Comparison of ENCODE assay signal across 8 cellular contexts in the genomic region with DNA sequence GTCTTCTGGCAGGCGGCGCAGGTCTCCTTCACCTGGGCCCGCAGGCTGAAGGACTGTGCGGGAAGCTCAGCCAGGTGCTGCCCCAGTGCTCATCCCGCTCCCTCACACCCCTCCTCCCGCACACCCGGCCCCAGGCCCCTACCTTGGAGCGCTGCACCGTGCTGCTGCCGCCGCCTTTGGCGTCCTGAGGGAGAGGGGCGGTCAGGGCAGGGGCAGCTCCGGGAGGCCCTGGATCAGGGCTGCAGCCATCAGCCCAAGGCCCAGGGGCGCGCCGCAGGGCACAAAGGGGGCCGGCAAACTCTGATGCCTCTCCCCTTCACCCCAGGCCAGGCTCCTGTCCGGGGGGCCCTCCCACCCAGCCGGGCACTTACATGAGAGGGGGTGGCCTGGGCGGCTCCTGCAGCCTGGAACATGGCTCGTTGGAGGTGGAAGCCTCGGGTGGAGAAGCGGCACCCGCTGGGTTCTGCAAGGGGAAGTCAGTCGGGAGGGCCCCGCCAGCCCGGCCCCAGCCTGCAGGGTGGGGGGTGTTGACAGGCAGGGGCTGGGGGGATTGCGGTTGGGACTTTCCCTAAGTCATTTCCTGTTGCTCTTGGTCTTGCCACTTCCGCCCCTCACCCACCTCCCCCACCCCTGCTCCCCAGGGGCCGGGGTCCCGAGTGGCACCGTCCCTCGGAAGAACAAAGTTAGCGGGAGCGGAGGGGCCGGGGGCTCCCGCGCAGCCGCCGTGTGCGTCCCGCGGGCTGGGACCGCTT. TPM values are rescaled to one million over a fixed set of nuclear protein-coding genes. Genes with fewer than 3 reads are reported as not detected.
A peak's percentile ranks its signal among the peaks of the same experiment; 100 is the strongest.
DNase-seq lines count a peak whose midpoint lies in the region; ATAC-seq and TF ChIP-seq lines count a peak whose summit lies in the region.

No MANE protein-coding gene starts in this region.

- POLR2A ChIA-PET in HEK293T (lab: Yijun Ruan, JAX): interaction anchor here (1.1 to 3.6 kb wide), 6 partner anchors 23 to 77 kb away, joined by 4 to 17 read pairs (median 6); partner anchors contain the start of genes CCDC47, DDX42 and MAP3K3

- CTCF ChIA-PET in HEK293T (lab: Yijun Ruan, JAX): interaction anchor here (1.1 to 1.2 kb wide), 2 partner anchors 23 to 121 kb away, joined by 3 to 5 read pairs; no protein-coding TSS in a partner anchor

- H3K4me3 ChIP-seq in GM08714 (ENCODE audit: low read length): peak overlapping the region; percentile 88
- peak overlapping the region; percentile 75 to 92 (median 80) for H3K4me3 ChIP-seq in Peyer's patch
- peak overlapping the region; percentile 79 for H3K4me3 ChIP-seq in cardiac muscle cell
- H3K4me3 ChIP-seq in rectal smooth muscle tissue (ENCODE audit: low read length): peak overlapping the region; percentile 64

- H3K27me3 Mint-ChIP-seq in activated T-helper 17 cell treated with anti-CD3 and anti-CD28 coated beads, Interleukin-2, amount 50 U/mL, for 72 hours: no peaks in the 10 kb centered on the region

- DNase-seq in Peyer's patch (peak; percentile 70 to 96 (median 95)), cardiac muscle cell (ENCODE audit: low read depth in 1 of 2, low spot score in 1 of 2) (peak in 1 of 2 donors; percentile 69), NCI-H187 treated with DMSO at 0.1 percent for 48 hours (lab: John Stamatoyannopoulos, UW) (no peak), HEK293T (ENCODE audit: extremely low spot score) (no peak)

- no peaks in the 10 kb centered on the region for H3K9me3 Mint-ChIP-seq in activated T-helper 17 cell treated with anti-CD3 and anti-CD28 coated beads, Interleukin-2, amount 50 U/mL, for 72 hours

- TF ChIP-seq POLR2A in Peyer's patch (IDR thresholded peaks at IDR 0.05): no peak

- H3K4me1 Mint-ChIP-seq in activated T-helper 17 cell treated with anti-CD3 and anti-CD28 coated beads, Interleukin-2, amount 50 U/mL, for 72 hours: peaks cover 41% of the 10 kb centered on the region

- H3K27ac Mint-ChIP-seq in activated T-helper 17 cell treated with anti-CD3 and anti-CD28 coated beads, Interleukin-2, amount 50 U/mL, for 72 hours: peak overlapping the region; percentile 91

- H3K9me3 ChIP-seq in Peyer's patch (no peaks in the 10 kb centered on the region), cardiac muscle cell (ENCODE audit: low read depth) (no peaks in the 10 kb centered on the region)

- peak overlapping the region; percentile 87 for H3K4me3 Mint-ChIP-seq in activated T-helper 17 cell treated with anti-CD3 and anti-CD28 coated beads, Interleukin-2, amount 50 U/mL, for 72 hours

- H3K27me3 ChIP-seq in Peyer's patch (no peaks in the 10 kb centered on the region), cardiac muscle cell (no peaks in the 10 kb centered on the region), rectal smooth muscle tissue (ENCODE audit: control insufficient read depth, insufficient read depth, low read length) (no peaks in the 10 kb centered on the region)

- no peak overlapping the region for H3K9ac ChIP-seq in rectal smooth muscle tissue (ENCODE audit: low read length)

- peak; percentile 24 for ATAC-seq in HG02623 (IDR thresholded peaks at IDR 0.05; ENCODE audit: unreplicated experiment)
- peak; percentile 4 for ATAC-seq in activated T-helper 17 cell treated with anti-CD3 and anti-CD28 coated beads, Interleukin-2, amount 50 U/mL, for 72 hours (replicated peaks)

- TF ChIP-seq CTCF in Peyer's patch (IDR thresholded peaks at IDR 0.05) (no peak), cardiac muscle cell (IDR thresholded peaks at IDR 0.05; ENCODE audit: low read depth, low read length) (no peak)

- peak overlapping the region; percentile 88 to 100 (median 94) for H3K27ac ChIP-seq in Peyer's patch
- no peak overlapping the region for H3K27ac ChIP-seq in cardiac muscle cell
- no peak overlapping the region for H3K27ac ChIP-seq in rectal smooth muscle tissue (ENCODE audit: low read depth, low read length)

- H3K36me3 ChIP-seq in Peyer's patch (peaks cover 0 to 17% (median 0%) of the 10 kb centered on the region in 3 donors), cardiac muscle cell (no peaks in the 10 kb centered on the region), rectal smooth muscle tissue (ENCODE audit: control insufficient read depth, insufficient read depth, low read length) (peaks cover 7% of the 10 kb centered on the region)

- H3K4me1 ChIP-seq in Peyer's patch (peaks cover 0 to 36% (median 32%) of the 10 kb centered on the region in 4 donors), cardiac muscle cell (ENCODE audit: low read depth) (no peaks in the 10 kb centered on the region), rectal smooth muscle tissue (ENCODE audit: control insufficient read depth, insufficient read depth, low read length) (peaks cover 2% of the 10 kb centered on the region)

- H3K36me3 Mint-ChIP-seq in activated T-helper 17 cell treated with anti-CD3 and anti-CD28 coated beads, Interleukin-2, amount 50 U/mL, for 72 hours (ENCODE audit: low read depth): peaks cover 73% of the 10 kb centered on the region

TF ChIP-seq in HEK293T, 16 proteins besides CTCF, POLR2A, EP300 and RAD21:
- TF ChIP-seq LEF1 (IDR thresholded peaks at IDR 0.05; ENCODE audit: borderline replicate concordance): no peak
- no peak for TF ChIP-seq ELF4 (IDR thresholded peaks at IDR 0.05)
- TF ChIP-seq TARDBP (IDR thresholded peaks at IDR 0.05): no peak
TF ChIP-seq in HEK293T: peak in this region for 0.

RNA-seq across cellular contexts. Expression of gene LIMD2, which starts 0.9 kb away (rescaled TPM):
- total RNA-seq in Peyer's patch (10 to 100 TPM in 3 of 4 donors, 1 to 10 TPM in 1; 9.9 to 79.2 (median 12.6) TPM), cardiac muscle cell (58.8 and 76.3 TPM in 2 replicates)
- 100 to 1,000 TPM; 101 to 144 TPM for total RNA-seq in activated T-helper 17 cell treated with anti-CD3 and anti-CD28 coated beads, Interleukin-2, amount 50 U/mL, for 72 hours
- polyA plus RNA-seq in cardiac muscle cell: 58.6 and 74.1 TPM in 2 replicates

RNA-seq across cellular contexts. Expression of gene STRADA, which starts 42.5 kb away (rescaled TPM):
- total RNA-seq in Peyer's patch: 10 to 100 TPM; 14.2 to 52.8 (median 40.4) TPM
- total RNA-seq in activated T-helper 17 cell treated with anti-CD3 and anti-CD28 coated beads, Interleukin-2, amount 50 U/mL, for 72 hours: 10 to 100 TPM; 49.0 to 56.8 TPM
- 22.7 and 30.3 TPM in 2 replicates for total RNA-seq in cardiac muscle cell
- polyA plus RNA-seq in cardiac muscle cell: 43.2 and 53.1 TPM in 2 replicates

Comparison
In these comparisons a context has a peak if more than half of its experiments do, and no peak if none do; other contexts are left out.
1. DNase-seq: peak in Peyer's patch (3 of 3); none in NCI-H187 treated with DMSO at 0.1 percent for 48 hours (single experiment) and HEK293T (single experiment).
2. H3K27ac ChIP-seq: peak in Peyer's patch (4 of 4); none in cardiac muscle cell (single experiment) and rectal smooth muscle tissue (single experiment).
3. Peak in every context shown above with its lines, with median percentiles within 50 percentile points of each other: H3K4me3 ChIP-seq.